Comparison of ENCODE assay signal across 17 cellular contexts in genomic region chr7:64521409-64521984, GRCh38. TPM values are rescaled to one million over a fixed set of nuclear protein-coding genes. Genes with fewer than 3 reads are reported as not detected.
DNase-seq lines count a peak whose midpoint lies in the region; ATAC-seq, FAIRE-seq and TF ChIP-seq lines count a peak whose summit lies in the region.
"Had no signal": no experiment of that assay in that cellular context is flagged by ENCODE, and none has a peak within 500 bp of the region (broad histone marks: within the 10 kb centered on the region; RNA-seq: fewer than 3 reads in every experiment).

No MANE protein-coding gene starts in this region.

- no peaks in the 10 kb centered on the region for H3K4me1 Mint-ChIP-seq in endothelial cell (ENCODE audit: unreplicated experiment)
- H3K4me1 Mint-ChIP-seq: CD4-positive, CD25-positive, alpha-beta regulatory T cell; H9 had no signal

- TSS peak; percentile 33 for BruUV-seq in HepG2 (replicated peaks; lab: Mats Ljungman, UMichigan)
- BruUV-seq in GM12878 (replicated peaks; lab: Mats Ljungman, UMichigan), result no TSS peak

- intact Hi-C loops in HepG2 (cut with micrococcal nuclease; ENCODE audit: unreplicated experiment), result no loop called here
- intact Hi-C loops in right lobe of liver (cut with DNase I), result no loop called here
- intact Hi-C loops in GM12878 (cut with micrococcal nuclease; ENCODE audit: unreplicated experiment), result no loop called here
- intact Hi-C loops in lower leg skin (cut with DNase I; ENCODE audit: low total_unique reads), result no loop called here

- SMC1A ChIA-PET in GM12878 (lab: Charles Lee; ENCODE audit: uncharacterized antibody, unreplicated experiment), result no interaction called here

- H3K27ac Mint-ChIP-seq in endothelial cell (ENCODE audit: unreplicated experiment), result no peak overlapping the region
- H3K27ac Mint-ChIP-seq: H9, HFFc6 had no signal

- H3K4me1 ChIP-seq in HepG2 (ENCODE audit: insufficient read depth, low read length), result no peaks in the 10 kb centered on the region
- no peaks in the 10 kb centered on the region for H3K4me1 ChIP-seq in right lobe of liver
- H3K4me1 ChIP-seq in GM12878 (ENCODE audit: control insufficient read depth, insufficient read depth, low read length), result no peaks in the 10 kb centered on the region
- no peaks in the 10 kb centered on the region for H3K4me1 ChIP-seq in Peyer's patch

- CTCF ChIA-PET in HepG2 (lab: Yijun Ruan, JAX; ENCODE audit: low intra/inter-chr PET ratio, low total read pairs) (no interaction called here), GM12878 (lab: Yijun Ruan, JAX) (no interaction called here)

- H3K4me3 ChIP-seq in HepG2 (replicated peaks in 1 of 3; ENCODE audit: insufficient read depth in 1 of 3, low read depth in 2 of 3, low read length in 3 of 3) (no peak overlapping the region), right lobe of liver (no peak overlapping the region), GM12878 (no peak overlapping the region), lower leg skin (ENCODE audit: low read depth, poor library complexity, severe bottlenecking) (no peak overlapping the region), Peyer's patch (no peak overlapping the region)
- H3K4me3 ChIP-seq: GM23248 had no signal

- H3K27me3 Mint-ChIP-seq in endothelial cell (ENCODE audit: unreplicated experiment), result no peaks in the 10 kb centered on the region
- H3K27me3 Mint-ChIP-seq: CD4-positive, CD25-positive, alpha-beta regulatory T cell had no signal

- peak overlapping the region; percentile 44 for H3K4me3 Mint-ChIP-seq in endothelial cell (ENCODE audit: unreplicated experiment)
- H3K4me3 Mint-ChIP-seq: CD4-positive, CD25-positive, alpha-beta regulatory T cell; H9; HFFc6 had no signal

- H3K79me2 ChIP-seq in HepG2 (ENCODE audit: insufficient read depth, low read length) (no peaks in the 10 kb centered on the region), GM12878 (ENCODE audit: control insufficient read depth, insufficient read depth, low read length) (no peaks in the 10 kb centered on the region)

- in situ Hi-C loops in HepG2 (cut with HindIII; ENCODE audit: extremely low pct_ligation_motif_present, low pct_unique_long_range_greater_than_20kb) (no loop called here), GM12878 (cut with MboI) (no loop called here)

- 96% methylated on average over 2 of the region's 2 CpGs for WGBS in HepG2 (ENCODE audit: low lambda C conversion rate)
- 89% methylated on average over 2 of the region's 2 CpGs for WGBS in right lobe of liver (ENCODE audit: insufficient coverage, low coverage, low lambda C conversion rate, missing lambda C conversion rate)
- 92% methylated on average over 2 of the region's 2 CpGs for WGBS in GM12878 (ENCODE audit: insufficient coverage, insufficient replicate concordance, low lambda C conversion rate, missing lambda C conversion rate)
- WGBS in lower leg skin, 2 donors, result 96 to 98% methylated on average over 2 of the region's 2 CpGs

- no peak for TF ChIP-seq CTCF in HepG2 (CRISPR knock-in tag; IDR thresholded peaks at IDR 0.05)
- TF ChIP-seq CTCF in right lobe of liver (IDR thresholded peaks at IDR 0.05), result no peak
- TF ChIP-seq CTCF in GM12878 (IDR thresholded peaks at IDR 0.05 in 2 of 3, conservative IDR thresholded peaks at IDR 0.05 in 1 of 3; ENCODE audit: control insufficient read depth in 2 of 3, extremely low read depth in 1 of 3, insufficient read depth in 1 of 3, low read depth in 3 of 3, low read length in 3 of 3), result no peak
- TF ChIP-seq CTCF in endothelial cell (IDR thresholded peaks at IDR 0.05; ENCODE audit: unreplicated experiment), result no peak
- no peak for TF ChIP-seq CTCF in lower leg skin (IDR thresholded peaks at IDR 0.05)
- no peak for TF ChIP-seq CTCF in Peyer's patch (IDR thresholded peaks at IDR 0.05)

- ATAC-seq in HepG2, result no peak
- no peak for ATAC-seq in right lobe of liver
- no peak for ATAC-seq in GM12878

- no peak overlapping the region for H3K27ac ChIP-seq in HepG2 (ENCODE audit: extremely low read length, insufficient read depth, low read length)
- no peak overlapping the region for H3K27ac ChIP-seq in right lobe of liver
- no peak overlapping the region for H3K27ac ChIP-seq in GM12878 (ENCODE audit: control insufficient read depth, insufficient read depth)
- H3K27ac ChIP-seq in Peyer's patch, result no peak overlapping the region
- H3K27ac ChIP-seq: 22Rv1, GM23248 had no signal

- no peak for DNase-seq in HepG2 (ENCODE audit: low spot score)
- no peak for DNase-seq in right lobe of liver
- no peak for DNase-seq in GM12878 (ENCODE audit: low read depth, low spot score)
- no peak for DNase-seq in endothelial cell (ENCODE audit: low spot score)
- no peak for DNase-seq in NCI-H1930 (lab: John Stamatoyannopoulos, UW)
- DNase-seq in lower leg skin (ENCODE audit: low spot score in 2 of 2), result no peak
- DNase-seq in Peyer's patch, result no peak
- DNase-seq in effector CD8-positive, alpha-beta T cell (lab: John Stamatoyannopoulos, UW), result no peak
- DNase-seq: Calu3; CD4-positive, CD25-positive, alpha-beta regulatory T cell; DMS 273 treated with DMSO at 0.1 percent for 48 hours; DMS79; GM23248; H9; HFFc6 had no signal

- no peaks in the 10 kb centered on the region for H4K20me1 ChIP-seq in HepG2 (ENCODE audit: insufficient read depth, low read length)
- H4K20me1 ChIP-seq in GM12878 (ENCODE audit: control insufficient read depth, insufficient read depth), result no peaks in the 10 kb centered on the region

- H3K36me3 Mint-ChIP-seq in endothelial cell (ENCODE audit: low read depth, unreplicated experiment), result peaks cover 84% of the 10 kb centered on the region

- FAIRE-seq in HepG2 (lab: Jason Lieb, UNC) (no peak), GM12878 (lab: Jason Lieb, UNC) (no peak)
- FAIRE-seq: GM12891 had no signal

- TF ChIP-seq RAD21 in HepG2 (CRISPR knock-in tag; IDR thresholded peaks at IDR 0.05) (no peak), GM12878 (IDR thresholded peaks at IDR 0.05; ENCODE audit: insufficient read depth, low read depth, low read length) (no peak)

- TF ChIP-seq EP300 in HepG2 (IDR thresholded peaks at IDR 0.05; ENCODE audit: low read depth in 2 of 2, low read length in 2 of 2), result no peak
- TF ChIP-seq EP300 in HepG2 (CRISPR knock-in tag; IDR thresholded peaks at IDR 0.05; ENCODE audit: borderline replicate concordance), result no peak
- TF ChIP-seq EP300 in GM12878 (IDR thresholded peaks at IDR 0.05; ENCODE audit: borderline replicate concordance in 1 of 2, control insufficient read depth in 1 of 2, low read depth in 2 of 2, low read length in 2 of 2), result no peak

- H3K9ac ChIP-seq in HepG2 (ENCODE audit: insufficient read depth, low read depth, low read length) (no peak overlapping the region), GM12878 (ENCODE audit: control insufficient read depth, insufficient read depth, low read length) (no peak overlapping the region)
- H3K9ac ChIP-seq: GM23248 had no signal

- H3K27me3 ChIP-seq in HepG2 (ENCODE audit: control insufficient read depth in 1 of 2, insufficient read depth in 2 of 2, low read length in 2 of 2) (no peaks in the 10 kb centered on the region), right lobe of liver (no peaks in the 10 kb centered on the region), GM12878 (replicated peaks in 1 of 2; ENCODE audit: control insufficient read depth in 2 of 2, insufficient read depth in 2 of 2, low read length in 1 of 2) (no peaks in the 10 kb centered on the region), Peyer's patch (no peaks in the 10 kb centered on the region)

- POLR2A ChIA-PET in HepG2 (lab: Yijun Ruan, JAX) (no interaction called here), GM12878 (lab: Charles Lee) (no interaction called here)

- RAD21 ChIA-PET in GM12878 (lab: Charles Lee; ENCODE audit: unreplicated experiment), result no interaction called here

- peaks cover 39% of the 10 kb centered on the region for H3K9me3 Mint-ChIP-seq in endothelial cell (ENCODE audit: unreplicated experiment)

- H2AFZ ChIP-seq in HepG2 (ENCODE audit: low read length), result no peak overlapping the region
- H2AFZ ChIP-seq in GM12878 (ENCODE audit: control insufficient read depth, low read depth, low read length), result no peak overlapping the region
- H2AFZ ChIP-seq: GM23248 had no signal

- TF ChIP-seq POLR2A in HepG2 (IDR thresholded peaks at IDR 0.05; ENCODE audit: insufficient read depth in 1 of 2, low read depth in 2 of 2, low read length in 2 of 2), result no peak
- TF ChIP-seq POLR2A in right lobe of liver (IDR thresholded peaks at IDR 0.05), result no peak
- no peak for TF ChIP-seq POLR2A in GM12878 (IDR thresholded peaks at IDR 0.05; ENCODE audit: low read depth, low read length)
- no peak for TF ChIP-seq POLR2A in lower leg skin (IDR thresholded peaks at IDR 0.05)
- TF ChIP-seq POLR2A in Peyer's patch (IDR thresholded peaks at IDR 0.05), result no peak

- H3K9me3 ChIP-seq in HepG2 (ENCODE audit: low read length), result peaks cover 86% of the 10 kb centered on the region
- H3K9me3 ChIP-seq in right lobe of liver, result peaks cover 0 to 55% (median 30%) of the 10 kb centered on the region in 4 donors
- peaks cover 13% of the 10 kb centered on the region for H3K9me3 ChIP-seq in GM12878 (replicated peaks; ENCODE audit: control insufficient read depth, insufficient read depth, low read length)
- H3K9me3 ChIP-seq in Peyer's patch, result peaks cover 0 to 84% (median 3%) of the 10 kb centered on the region in 4 donors

- H3K4me2 ChIP-seq in HepG2 (ENCODE audit: low read depth, low read length) (no peak overlapping the region), GM12878 (ENCODE audit: control insufficient read depth, insufficient read depth) (no peak overlapping the region)

- H3K36me3 ChIP-seq in HepG2 (replicated peaks in 1 of 2; ENCODE audit: control insufficient read depth in 1 of 2, insufficient read depth in 2 of 2, low read length in 2 of 2) (peaks cover 2 to 20% of the 10 kb centered on the region in 2 experiments; a peak in 4 of 5 replicates), right lobe of liver (peaks cover 0 to 34% (median 3%) of the 10 kb centered on the region in 4 donors), GM12878 (ENCODE audit: control insufficient read depth in 2 of 2, insufficient read depth in 2 of 2, low read length in 1 of 2) (no peaks in the 10 kb centered on the region; a peak in 1 of 4 replicates), Peyer's patch (peaks cover 0 to 18% (median 0%) of the 10 kb centered on the region in 3 donors)

RNA-seq across cellular contexts. Expression of gene ZNF680, which starts 41.4 kb away (rescaled TPM):
- total RNA-seq in HepG2 (2016; rRNA removed; fragmentation: Illumina TruSeq; extraction: Trizol), result 12.4 and 14.5 TPM in 2 replicates
- 10.0 and 10.9 TPM in 2 replicates for total RNA-seq in HepG2 (2016; cell fraction: cytosol; rRNA removed; fragmentation: Illumina TruSeq; extraction: Trizol; ENCODE audit: low read depth)
- total RNA-seq in HepG2 (2016; cell fraction: insoluble cytoplasmic fraction; rRNA removed; fragmentation: Illumina TruSeq; extraction: Trizol), result 12.2 and 13.4 TPM in 2 replicates
- 6.7 and 8.9 TPM in 2 replicates for total RNA-seq in HepG2 (2016; cell fraction: membrane; rRNA removed; fragmentation: Illumina TruSeq; extraction: Trizol)
- 32.2 and 32.8 TPM in 2 replicates for total RNA-seq in HepG2 (2016; cell fraction: nucleus; rRNA removed; fragmentation: Illumina TruSeq; extraction: Trizol)
- polyA plus RNA-seq in HepG2 (2011; rRNA removed), result 1.4 and 2.1 TPM in 2 replicates
- polyA plus RNA-seq in HepG2 (2011; cell fraction: cytosol; rRNA removed), result 0.59 and 0.83 TPM in 2 replicates
- polyA plus RNA-seq in HepG2 (2011; cell fraction: nucleus; rRNA removed), result 2.2 and 2.9 TPM in 2 replicates
- polyA plus RNA-seq in HepG2 (2012), result 3.1 and 4.0 TPM in 2 replicates
- polyA plus RNA-seq in HepG2 (2016; cell fraction: cytosol; fragmentation: Illumina TruSeq; extraction: Trizol; ENCODE audit: low read depth), result 0.46 and 0.53 TPM in 2 replicates
- polyA plus RNA-seq in HepG2 (2016; cell fraction: insoluble cytoplasmic fraction; fragmentation: Illumina TruSeq; extraction: Trizol; ENCODE audit: low read depth), result 9.1 and 9.9 TPM in 2 replicates
- 1.3 and 1.4 TPM in 2 replicates for polyA plus RNA-seq in HepG2 (2016; cell fraction: membrane; fragmentation: Illumina TruSeq; extraction: Trizol; ENCODE audit: low read depth)
- 22.6 and 23.2 TPM in 2 replicates for polyA plus RNA-seq in HepG2 (2016; cell fraction: nucleus; fragmentation: Illumina TruSeq; extraction: Trizol; ENCODE audit: insufficient read depth, low read depth)
- 2.0 and 6.6 TPM in 2 replicates for polyA minus RNA-seq in HepG2 (2011; rRNA and poly(A)+ RNA removed; ENCODE audit: low replicate concordance)
- 2.3 and 4.3 TPM in 2 replicates for polyA minus RNA-seq in HepG2 (2011; cell fraction: cytosol; rRNA and poly(A)+ RNA removed)
- polyA minus RNA-seq in HepG2 (2011; cell fraction: nucleus; rRNA and poly(A)+ RNA removed), result 17.5 and 23.4 TPM in 2 replicates
- total RNA-seq in right lobe of liver, result 10 to 100 TPM in 5 of 6 experiments, 1 to 10 TPM in 1; 5.5 to 16.2 (median 12.9) TPM
- 109 and 123 TPM in 2 replicates for total RNA-seq in GM12878 (2013; cell fraction: nucleolus; rRNA removed)
- total RNA-seq in GM12878 (2014; rRNA removed), result 8.1 and 8.5 TPM in 2 replicates
- total RNA-seq in GM12878 (2014; rRNA removed; fragmentation: Illumina TruSeq; extraction: Trizol), result 13.6 and 16.7 TPM in 2 replicates
- total RNA-seq in GM12878 (2021), result 8.0 TPM in 2 replicates
- polyA plus RNA-seq in GM12878 (2011; ENCODE audit: low read depth), result 2.1 TPM
- 5.9 and 10.4 TPM in 2 replicates for polyA plus RNA-seq in GM12878 (2011; rRNA removed)
- 1.5 and 2.1 TPM in 2 replicates for polyA plus RNA-seq in GM12878 (2011; cell fraction: cytosol; rRNA removed)
- 6.5 and 6.8 TPM in 2 replicates for polyA plus RNA-seq in GM12878 (2011; cell fraction: nucleus; rRNA removed)
- polyA plus RNA-seq in GM12878 (2012), result 3.5 and 4.9 TPM in 2 replicates
- 7.6 and 11.5 TPM in 2 replicates for polyA plus RNA-seq in GM12878 (2014; fragmentation: Illumina TruSeq; extraction: Trizol)
- polyA plus RNA-seq in GM12878 (2014; fragmentation: Nextera tagmentation; extraction: Ambion mirVana), result 1 to 10 TPM; 5.0 to 6.2 TPM
- 5.1 and 6.0 TPM in 2 replicates for polyA plus RNA-seq in GM12878 (2014; rRNA removed)
- polyA plus RNA-seq in GM12878 (2016; fragmentation: Nextera tagmentation; extraction: Ambion mirVana), result 10 to 100 TPM; 10.9 to 12.1 TPM
- polyA minus RNA-seq in GM12878 (2011; rRNA and poly(A)+ RNA removed), result 4.2 and 4.8 TPM in 2 replicates
- 2.5 and 4.0 TPM in 2 replicates for polyA minus RNA-seq in GM12878 (2011; cell fraction: cytosol; rRNA and poly(A)+ RNA removed)
- 6.9 and 12.9 TPM in 2 replicates for polyA minus RNA-seq in GM12878 (2011; cell fraction: nucleus; rRNA and poly(A)+ RNA removed)
- total RNA-seq in endothelial cell (ENCODE audit: unreplicated experiment), result 17.8 TPM
- 1 to 10 TPM; 8.2 to 8.8 (median 8.5) TPM for total RNA-seq in lower leg skin
- 10 to 100 TPM in 2 of 4 donors, 1 to 10 TPM in 2; 3.3 to 26.4 (median 11.5) TPM for total RNA-seq in Peyer's patch

Comparison
In these comparisons a context has a peak if more than half of its experiments do, and no peak if none do; other contexts are left out.
1. Of the 75 proteins assayed by ChIP-seq in both HepG2 and GM12878: peak only in HepG2: none; only in GM12878: ZNF274; in both: none; in neither: 74.